ENCODE assay signal across 20 cellular contexts in genomic region chr1:185139231-185139630, GRCh38. TPM values are rescaled to one million over a fixed set of nuclear protein-coding genes. Genes with fewer than 3 reads are reported as not detected.
DNase-seq lines count a peak whose midpoint lies in the region; ATAC-seq and TF ChIP-seq lines count a peak whose summit lies in the region.
"Had no signal": no experiment of that assay in that cellular context is flagged by ENCODE, and none has a peak within 500 bp of the region (broad histone marks: within the 10 kb centered on the region; RNA-seq: fewer than 3 reads in every experiment).

No MANE protein-coding gene starts in this region.

- CTCF ChIA-PET in A673 (lab: Charles Lee): no interaction called here

- H3K36me3 ChIP-seq in A673 (ENCODE audit: insufficient read depth, low read length, poor library complexity, severe bottlenecking): peaks cover 8% of the 10 kb centered on the region

- ATAC-seq in sciatic nerve (no peak), HG03460 (IDR thresholded peaks at IDR 0.05; ENCODE audit: unreplicated experiment) (no peak)
- ATAC-seq: GM23338 had no signal

- no peaks in the 10 kb centered on the region for H3K4me1 ChIP-seq in A673 (ENCODE audit: insufficient read depth, low read length, poor library complexity, severe bottlenecking)
- H3K4me1 ChIP-seq: BLaER1, Peyer's patch had no signal

- intact Hi-C loops in A673 (cut with micrococcal nuclease; ENCODE audit: unreplicated experiment) (no loop called here), sciatic nerve (cut with DNase I) (no loop called here)

- H3K27me3 ChIP-seq in A673 (replicated peaks; ENCODE audit: insufficient read depth, low read depth, low read length, poor library complexity): no peaks in the 10 kb centered on the region
- H3K27me3 ChIP-seq: BLaER1, Peyer's patch had no signal

- H3K4me3 ChIP-seq in A673 (ENCODE audit: low read depth, low read length, poor library complexity, severe bottlenecking): no peak overlapping the region
- H3K4me3 ChIP-seq: BLaER1, GM23338, Peyer's patch had no signal

- H3K9me3 ChIP-seq in A673 (ENCODE audit: low read depth, low read length, poor library complexity, severe bottlenecking): no peaks in the 10 kb centered on the region
- H3K9me3 ChIP-seq: BLaER1, Peyer's patch had no signal

- no peak for TF ChIP-seq CTCF in A673 (conservative IDR thresholded peaks at IDR 0.05; ENCODE audit: low read depth, low read length)

- peak; percentile 52 for DNase-seq in A673 (ENCODE audit: low spot score)
- peak; percentile 61 for DNase-seq in NCI-H1092 (lab: John Stamatoyannopoulos, UW)
- DNase-seq in NCI-H446 treated with DMSO at 0.1 percent for 48 hours (lab: John Stamatoyannopoulos, UW): peak; percentile 12
- peak; percentile 34 for DNase-seq in cerebellum (ENCODE audit: low spot score)
- no peak for DNase-seq in erythroblast (lab: John Stamatoyannopoulos, UW)
- no peak for DNase-seq in sciatic nerve (ENCODE audit: low spot score)
- DNase-seq: CD4-positive, CD25-positive, alpha-beta regulatory T cell; H9; NCI-H1105; NCI-H1436 treated with DMSO at 0.1 percent for 48 hours; NCI-H2171 treated with DMSO at 0.1 percent for 48 hours; NCI-H526; OCI-M1; Peyer's patch; SHP77 treated with DMSO at 0.1 percent for 48 hours; T-helper 1 cell had no signal

- BruUV-seq in A673 (replicated peaks; lab: Mats Ljungman, UMichigan): no TSS peak

- POLR2A ChIA-PET in A673 (lab: Charles Lee; ENCODE audit: low non-redundant PET): no interaction called here

- no peak for TF ChIP-seq POLR2A in erythroblast (IDR thresholded peaks at IDR 0.05; ENCODE audit: low read length)

- no peak overlapping the region for H3K27ac ChIP-seq in A673 (ENCODE audit: low read depth, low read length, poor library complexity, severe bottlenecking)
- H3K27ac ChIP-seq: BLaER1, HL-60, Peyer's patch had no signal

RNA-seq across cellular contexts. Expression of gene TRMT1L, which starts 17.5 kb away (rescaled TPM):
- 24.3 and 26.6 TPM in 2 replicates for total RNA-seq in A673 (2021)
- 19.4 TPM for total RNA-seq in cerebellum
- total RNA-seq in sciatic nerve: 21.4 TPM

RNA-seq across cellular contexts. Expression of gene SWT1, which starts 17.7 kb away (rescaled TPM):
- total RNA-seq in A673 (2021) (3.3 and 4.8 TPM in 2 replicates), cerebellum (16.2 TPM), sciatic nerve (13.3 TPM)

Comparison
In these comparisons a context has a peak if more than half of its experiments do, and no peak if none do; other contexts are left out.
1. DNase-seq: peak in A673 (single experiment), NCI-H1092 (single experiment), NCI-H446 treated with DMSO at 0.1 percent for 48 hours (single experiment) and cerebellum (single experiment); none in erythroblast (0 of 2) and sciatic nerve (single experiment).